10 cellular contexts compared by ENCODE assay signal in the genomic region with DNA sequence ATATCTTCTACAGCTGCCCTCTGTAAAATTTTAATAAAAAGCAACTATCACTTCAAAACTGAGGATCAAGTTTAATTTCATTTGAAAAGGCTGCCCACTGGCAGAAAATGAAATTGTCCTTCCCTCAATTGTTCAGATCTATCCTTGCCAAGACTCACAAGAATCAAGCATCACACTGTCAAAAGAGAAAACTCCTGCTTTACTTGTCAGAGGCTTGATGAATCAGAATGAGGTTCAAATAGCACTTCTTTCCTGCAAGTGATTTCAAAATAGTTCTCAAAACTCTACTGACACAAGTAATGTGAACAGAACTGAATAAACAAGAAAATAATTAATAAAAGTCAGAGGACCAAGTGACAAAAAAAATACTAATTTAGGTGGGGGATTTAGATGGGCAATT.
DNase-seq lines count a peak whose midpoint lies in the region; ATAC-seq and TF ChIP-seq lines count a peak whose summit lies in the region.
"Had no signal": no experiment of that assay in that cellular context is flagged by ENCODE, and none has a peak within 500 bp of the region (broad histone marks: within the 10 kb centered on the region; RNA-seq: fewer than 3 reads in every experiment).

No MANE protein-coding gene starts in this region.

- H3K27me3 ChIP-seq in MM.1S (replicated peaks; ENCODE audit: insufficient read depth, low read length) = no peaks in the 10 kb centered on the region
- H3K27me3 ChIP-seq in prostate gland (replicated peaks; ENCODE audit: insufficient read depth) = no peaks in the 10 kb centered on the region
- H3K27me3 ChIP-seq: upper lobe of left lung had no signal

- TF ChIP-seq POLR2A in prostate gland (IDR thresholded peaks at IDR 0.05) = no peak

- H3K27me3 Mint-ChIP-seq in osteocyte (ENCODE audit: unreplicated experiment) = no peaks in the 10 kb centered on the region

- no peaks in the 10 kb centered on the region for H3K9me3 Mint-ChIP-seq in osteocyte (ENCODE audit: unreplicated experiment)

- H3K9me2 ChIP-seq in MM.1S (replicated peaks; ENCODE audit: insufficient read depth, low read length) = no peaks in the 10 kb centered on the region

- H3K79me2 ChIP-seq in MM.1S (ENCODE audit: low read length) = no peaks in the 10 kb centered on the region

- H3K9me3 ChIP-seq in MM.1S (replicated peaks; ENCODE audit: insufficient read depth, low read length) (no peaks in the 10 kb centered on the region), prostate gland (no peaks in the 10 kb centered on the region)
- H3K9me3 ChIP-seq: upper lobe of left lung had no signal

- DNase-seq in GM03348 (ENCODE audit: low spot score) (peak; percentile 6), MM.1S (no peak), dermis blood vessel endothelial cell (peak; percentile 44), osteocyte (ENCODE audit: extremely low spot score, unreplicated experiment) (no peak), prostate gland (ENCODE audit: low spot score) (no peak), amniotic stem cell (lab: John Stamatoyannopoulos, UW) (no peak)
- DNase-seq: RPMI8226, upper lobe of left lung had no signal

- intact Hi-C loops in prostate gland (cut with DNase I) = no loop called here

- H3K9ac ChIP-seq in MM.1S (ENCODE audit: low read length) = peak overlapping the region; percentile 21; the same call in 1 of the 2 replicates

- peak overlapping the region; percentile 27 for H3K4me2 ChIP-seq in MM.1S (ENCODE audit: low read depth, low read length)

- H3F3A ChIP-seq in MM.1S (ENCODE audit: insufficient read depth, low read length) = peaks cover 12% of the 10 kb centered on the region; the same call in 1 of the 2 replicates

- H3K27ac Mint-ChIP-seq in osteocyte (ENCODE audit: unreplicated experiment) = peak overlapping the region; percentile 82

- H3K4me1 Mint-ChIP-seq in osteocyte (ENCODE audit: unreplicated experiment) = peaks cover 19% of the 10 kb centered on the region

- no peak for TF ChIP-seq CTCF in MM.1S (IDR thresholded peaks at IDR 0.05; ENCODE audit: low read length)
- no peak for TF ChIP-seq CTCF in osteocyte (IDR thresholded peaks at IDR 0.05)
- no peak for TF ChIP-seq CTCF in prostate gland (IDR thresholded peaks at IDR 0.05)

- peak overlapping the region; percentile 18 for H2AFZ ChIP-seq in MM.1S (ENCODE audit: low read length)

- H3K4me3 ChIP-seq in MM.1S (ENCODE audit: low read length) (peak overlapping the region; percentile 2; the same call in 1 of the 2 replicates), prostate gland (no peak overlapping the region)
- H3K4me3 ChIP-seq: upper lobe of left lung had no signal

- H3K36me3 ChIP-seq in MM.1S (replicated peaks; ENCODE audit: insufficient read depth, low read length) (peaks cover 4% of the 10 kb centered on the region; the same call in 1 of the 2 replicates), prostate gland (no peaks in the 10 kb centered on the region)

- H3K36me3 Mint-ChIP-seq in osteocyte (ENCODE audit: unreplicated experiment) = peaks cover 60% of the 10 kb centered on the region

- H3K4me3 Mint-ChIP-seq in osteocyte (ENCODE audit: unreplicated experiment) = no peak overlapping the region

- no peak for ATAC-seq in HG03469 (IDR thresholded peaks at IDR 0.05; ENCODE audit: unreplicated experiment)
- ATAC-seq: activated CD4-positive, CD25-positive, alpha-beta regulatory T cell treated with anti-CD3 and anti-CD28 coated beads, Interleukin-2, amount 50 U/mL, for 24 hours had no signal

- no peaks in the 10 kb centered on the region for H4K20me1 ChIP-seq in MM.1S (ENCODE audit: insufficient read depth, low read length)

- H3K4me1 ChIP-seq in MM.1S (ENCODE audit: low read length) = peaks cover 27% of the 10 kb centered on the region
- no peaks in the 10 kb centered on the region for H3K4me1 ChIP-seq in prostate gland (replicated peaks)

- H3K27ac ChIP-seq in MM.1S (ENCODE audit: low read length) (peak overlapping the region; percentile 71), prostate gland (no peak overlapping the region)
- H3K27ac ChIP-seq: upper lobe of left lung had no signal

Comparison
In these comparisons a context has a peak if more than half of its experiments do, and no peak if none do; other contexts are left out.
1. DNase-seq: peak in GM03348 (single experiment) and dermis blood vessel endothelial cell (single experiment); none in MM.1S (single experiment), osteocyte (single experiment), prostate gland (single experiment) and amniotic stem cell (single experiment).